In genomic region chr17:77915594-77916021, GRCh38 we compare ENCODE assay signal across 22 cellular contexts.
"Had no signal": no experiment of that assay in that cellular context is flagged by ENCODE, and none has a peak within 500 bp of the region (broad histone marks: within the 10 kb centered on the region; RNA-seq: fewer than 3 reads in every experiment).

No MANE protein-coding gene starts in this region.

- DNase-seq: activated CD4-positive, alpha-beta T cell treated with anti-CD3 and anti-CD28 coated beads for 1 hour; activated CD4-positive, alpha-beta T cell treated with anti-CD3 and anti-CD28 coated beads, Interleukin-2, amount 50 U/mL, for 1 hour; activated CD8-positive, alpha-beta T cell treated with anti-CD3 and anti-CD28 coated beads, Interleukin-2, amount 10 ng/mL, durations not matched to agents 7 days and 5 days; activated gamma-delta T cell treated with Interleukin-2 at 50 U/mL for 16 hours; activated T-cell treated with anti-CD3 and anti-CD28 coated beads, Interleukin-2, amount 50 U/mL, for 1 hour; anterior cingulate cortex; body of pancreas; caudate nucleus; effector CD4-positive, alpha-beta T cell; erythroblast; foreskin fibroblast; lower lobe of right lung; naive thymus-derived CD4-positive, alpha-beta T cell; stimulated activated CD4-positive, alpha-beta T cell treated with anti-CD3 and anti-CD28 coated beads, Interleukin-1b, Interleukin-23, amount 100 ng/mL, for 48 hours; stimulated activated naive CD8-positive, alpha-beta T cell treated with anti-CD3 and anti-CD28 coated beads, Interleukin-15, amount 100 ng/mL, for 72 hours had no signal

- H3K27ac ChIP-seq: body of pancreas, lower lobe of right lung, prostate gland, tibial artery had no signal

- H3K4me3 ChIP-seq: body of pancreas, lower lobe of right lung, prostate gland, tibial artery had no signal

- FAIRE-seq: keratinocyte had no signal

- H3K4me1 ChIP-seq: prostate gland had no signal

- H3K27ac Mint-ChIP-seq: activated CD8-positive, alpha-beta T cell treated with anti-CD3 and anti-CD28 coated beads, Interleukin-2, amount 10 ng/mL, durations not matched to agents 7 days and 5 days; activated naive CD4-positive, alpha-beta T cell treated with anti-CD3 and anti-CD28 coated beads, Interleukin-2, amount 50 U/mL, for 24 hours; dendritic cell treated with granulocyte-macrophage colony-stimulating factor and Interleukin-4, amounts not matched to agents 40 ng/mL and 50 ng/mL, for 4 days; stimulated activated effector memory CD8-positive, alpha-beta T cell treated with anti-CD3 and anti-CD28 coated beads, Interleukin-12 subunit alpha, Interleukin-12 subunit beta, amount 100 ng/mL, for 72 hours; stimulated activated naive CD8-positive, alpha-beta T cell treated with anti-CD3 and anti-CD28 coated beads, Interleukin-15, amount 100 ng/mL, for 72 hours; T-helper 2 cell treated with Interferon-gamma antibody and Interleukin-4, amounts not matched to agents 5 μg/mL and 100 μg/mL, for 36 hours had no signal

- H3K36me3 Mint-ChIP-seq: naive thymus-derived CD4-positive, alpha-beta T cell; stimulated activated effector memory CD8-positive, alpha-beta T cell treated with anti-CD3 and anti-CD28 coated beads, Interleukin-12 subunit alpha, Interleukin-12 subunit beta, amount 100 ng/mL, for 72 hours had no signal

- ATAC-seq: activated CD8-positive, alpha-beta T cell treated with anti-CD3 and anti-CD28 coated beads, Interleukin-2, amount 10 ng/mL, durations not matched to agents 7 days and 5 days; body of pancreas; naive thymus-derived CD4-positive, alpha-beta T cell; stimulated activated effector memory CD8-positive, alpha-beta T cell treated with anti-CD3 and anti-CD28 coated beads, Interleukin-12 subunit alpha, Interleukin-12 subunit beta, amount 100 ng/mL, for 72 hours; stimulated activated naive CD8-positive, alpha-beta T cell treated with anti-CD3 and anti-CD28 coated beads, Interleukin-15, amount 100 ng/mL, for 72 hours had no signal

- H3K4me3 Mint-ChIP-seq: activated CD8-positive, alpha-beta T cell treated with anti-CD3 and anti-CD28 coated beads, Interleukin-2, amount 10 ng/mL, durations not matched to agents 7 days and 5 days; dendritic cell treated with granulocyte-macrophage colony-stimulating factor and Interleukin-4, amounts not matched to agents 40 ng/mL and 50 ng/mL, for 4 days; stimulated activated effector memory CD8-positive, alpha-beta T cell treated with anti-CD3 and anti-CD28 coated beads, Interleukin-12 subunit alpha, Interleukin-12 subunit beta, amount 100 ng/mL, for 72 hours; stimulated activated naive CD8-positive, alpha-beta T cell treated with anti-CD3 and anti-CD28 coated beads, Interleukin-15, amount 100 ng/mL, for 72 hours; T-helper 2 cell treated with Interferon-gamma antibody and Interleukin-4, amounts not matched to agents 5 μg/mL and 100 μg/mL, for 36 hours had no signal

- H3K36me3 ChIP-seq: lower lobe of right lung, prostate gland, tibial artery had no signal

- H3K9me3 Mint-ChIP-seq: activated naive CD4-positive, alpha-beta T cell treated with anti-CD3 and anti-CD28 coated beads, Interleukin-2, amount 50 U/mL, for 24 hours; stimulated activated effector memory CD8-positive, alpha-beta T cell treated with anti-CD3 and anti-CD28 coated beads, Interleukin-12 subunit alpha, Interleukin-12 subunit beta, amount 100 ng/mL, for 72 hours; stimulated activated naive CD8-positive, alpha-beta T cell treated with anti-CD3 and anti-CD28 coated beads, Interleukin-15, amount 100 ng/mL, for 72 hours; T-helper 2 cell treated with Interferon-gamma antibody and Interleukin-4, amounts not matched to agents 5 μg/mL and 100 μg/mL, for 36 hours had no signal

- H3K9me3 ChIP-seq: body of pancreas, lower lobe of right lung, prostate gland, tibial artery had no signal
